ENCODE assay signal across 8 cellular contexts in genomic region chr6:6825986-6826901, GRCh38.
A peak's percentile ranks its signal among the peaks of the same experiment; 100 is the strongest.
DNase-seq lines count a peak whose midpoint lies in the region; ATAC-seq and TF ChIP-seq lines count a peak whose summit lies in the region.

No MANE protein-coding gene starts in this region.

- no peaks in the 10 kb centered on the region for H3K9me3 Mint-ChIP-seq in T-helper 2 cell treated with Interferon-gamma antibody and Interleukin-4, amounts not matched to agents 5 μg/mL and 100 μg/mL, for 36 hours
- H3K9me3 Mint-ChIP-seq in CD4-positive, alpha-beta T cell, result no peaks in the 10 kb centered on the region

- H3K27me3 Mint-ChIP-seq in T-helper 2 cell treated with Interferon-gamma antibody and Interleukin-4, amounts not matched to agents 5 μg/mL and 100 μg/mL, for 36 hours (ENCODE audit: low read depth), result peaks cover 26% of the 10 kb centered on the region
- H3K27me3 Mint-ChIP-seq in CD4-positive, alpha-beta T cell, result peaks cover 8% of the 10 kb centered on the region

- no peaks in the 10 kb centered on the region for H3K36me3 Mint-ChIP-seq in T-helper 2 cell treated with Interferon-gamma antibody and Interleukin-4, amounts not matched to agents 5 μg/mL and 100 μg/mL, for 36 hours (ENCODE audit: low read depth)
- no peaks in the 10 kb centered on the region for H3K36me3 Mint-ChIP-seq in CD4-positive, alpha-beta T cell (ENCODE audit: low read depth)

- TF ChIP-seq CTCF in CD4-positive, alpha-beta T cell (IDR thresholded peaks at IDR 0.05), result no peak

- no peaks in the 10 kb centered on the region for H3K27me3 ChIP-seq in CD4-positive, alpha-beta T cell (ENCODE audit: control insufficient read depth, insufficient read depth, low read length)

- ATAC-seq in GM21390 (IDR thresholded peaks at IDR 0.05; ENCODE audit: unreplicated experiment), result peak; percentile 89
- ATAC-seq in CD4-positive, alpha-beta T cell (ENCODE audit: poor library complexity), result no peak

- CTCF ChIA-PET in CD4-positive, alpha-beta T cell (lab: Charles Lee), result no interaction called here

- DNase-seq in GDM1 (lab: John Stamatoyannopoulos, UW) (peak; percentile 67), kidney tubule cell (ENCODE audit: low spot score) (peak; percentile 45), HPDE6-E6E7 (ENCODE audit: extremely low spot score) (no peak), NCI-H2081 treated with DMSO at 0.1 percent for 48 hours (lab: John Stamatoyannopoulos, UW) (no peak)
- peak; percentile 27 for DNase-seq in T-helper 2 cell treated with Interferon-gamma antibody and Interleukin-4, amounts not matched to agents 5 μg/mL and 100 μg/mL, for 36 hours (ENCODE audit: low spot score)
- DNase-seq in CD4-positive, alpha-beta T cell, result no peak

- no peak for TF ChIP-seq EP300 in Ishikawa (IDR thresholded peaks at IDR 0.05; ENCODE audit: borderline replicate concordance)

- H3K27ac Mint-ChIP-seq in T-helper 2 cell treated with Interferon-gamma antibody and Interleukin-4, amounts not matched to agents 5 μg/mL and 100 μg/mL, for 36 hours, result no peak overlapping the region
- no peak overlapping the region for H3K27ac Mint-ChIP-seq in CD4-positive, alpha-beta T cell

- peaks cover 16% of the 10 kb centered on the region for H3K4me1 Mint-ChIP-seq in T-helper 2 cell treated with Interferon-gamma antibody and Interleukin-4, amounts not matched to agents 5 μg/mL and 100 μg/mL, for 36 hours (ENCODE audit: low read depth)
- H3K4me1 Mint-ChIP-seq in CD4-positive, alpha-beta T cell (ENCODE audit: low read depth), result no peaks in the 10 kb centered on the region

- no peak overlapping the region for H3K4me3 Mint-ChIP-seq in T-helper 2 cell treated with Interferon-gamma antibody and Interleukin-4, amounts not matched to agents 5 μg/mL and 100 μg/mL, for 36 hours
- no peak overlapping the region for H3K4me3 Mint-ChIP-seq in CD4-positive, alpha-beta T cell

- POLR2A ChIA-PET in CD4-positive, alpha-beta T cell (lab: Charles Lee), result no interaction called here

- H3K9me3 ChIP-seq in CD4-positive, alpha-beta T cell (ENCODE audit: control insufficient read depth, low read length), result no peaks in the 10 kb centered on the region

- intact Hi-C loops in CD4-positive, alpha-beta T cell (cut with DNase I, micrococcal nuclease), result no loop called here

- TF ChIP-seq RAD21 in Ishikawa (IDR thresholded peaks at IDR 0.05; ENCODE audit: low read depth), result no peak

- no peak overlapping the region for H3K27ac ChIP-seq in CD4-positive, alpha-beta T cell (ENCODE audit: low read depth, low read length)

TF ChIP-seq in Ishikawa, 13 proteins besides CTCF, POLR2A, EP300 and RAD21:
- TF ChIP-seq, protein P1, sequence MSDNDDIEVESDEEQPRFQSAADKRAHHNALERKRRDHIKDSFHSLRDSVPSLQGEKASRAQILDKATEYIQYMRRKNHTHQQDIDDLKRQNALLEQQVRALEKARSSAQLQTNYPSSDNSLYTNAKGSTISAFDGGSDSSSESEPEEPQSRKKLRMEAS (IDR thresholded peaks at IDR 0.05), result peak; percentile 61
- TF ChIP-seq EGR1 (IDR thresholded peaks at IDR 0.05) (no peak), FOXM1 (IDR thresholded peaks at IDR 0.05; ENCODE audit: borderline replicate concordance, low read depth) (no peak), NFIC (IDR thresholded peaks at IDR 0.05) (peak; percentile 7; the same call in 1 of the 2 replicates)
- TF ChIP-seq, protein P2, sequence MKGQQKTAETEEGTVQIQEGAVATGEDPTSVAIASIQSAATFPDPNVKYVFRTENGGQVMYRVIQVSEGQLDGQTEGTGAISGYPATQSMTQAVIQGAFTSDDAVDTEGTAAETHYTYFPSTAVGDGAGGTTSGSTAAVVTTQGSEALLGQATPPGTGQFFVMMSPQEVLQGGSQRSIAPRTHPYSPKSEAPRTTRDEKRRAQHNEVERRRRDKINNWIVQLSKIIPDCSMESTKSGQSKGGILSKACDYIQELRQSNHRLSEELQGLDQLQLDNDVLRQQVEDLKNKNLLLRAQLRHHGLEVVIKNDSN (IDR thresholded peaks at IDR 0.05), result peak; percentile 69
TF ChIP-seq in Ishikawa: peak in this region for 3.

Comparison
In these comparisons a context has a peak if more than half of its experiments do, and no peak if none do; other contexts are left out.
1. DNase-seq: peak in GDM1 (single experiment), T-helper 2 cell treated with Interferon-gamma antibody and Interleukin-4, amounts not matched to agents 5 μg/mL and 100 μg/mL, for 36 hours (single experiment) and kidney tubule cell (single experiment); none in CD4-positive, alpha-beta T cell (0 of 10), HPDE6-E6E7 (single experiment) and NCI-H2081 treated with DMSO at 0.1 percent for 48 hours (single experiment).